In genomic region chr17:77394540-77395295, GRCh38 we compare ENCODE assay signal across 9 cellular contexts.
DNase-seq lines count a peak whose midpoint lies in the region; ATAC-seq and TF ChIP-seq lines count a peak whose summit lies in the region.
"Had no signal": no experiment of that assay in that cellular context is flagged by ENCODE, and none has a peak within 500 bp of the region (broad histone marks: within the 10 kb centered on the region; RNA-seq: fewer than 3 reads in every experiment).

No MANE protein-coding gene starts in this region.

- H3K9me3 ChIP-seq in duodenal mucosa (ENCODE audit: control insufficient read depth in 1 of 2, low read length in 2 of 2): no peaks in the 10 kb centered on the region
- H3K9me3 ChIP-seq in mucosa of descending colon: no peaks in the 10 kb centered on the region
- no peaks in the 10 kb centered on the region for H3K9me3 ChIP-seq in upper lobe of left lung

- ATAC-seq in activated CD8-positive, alpha-beta T cell treated with anti-CD3 and anti-CD28 coated beads, Interleukin-2, amount 10 ng/mL, durations not matched to agents 7 days and 5 days: no peak
- ATAC-seq in activated CD8-positive, alpha-beta T cell treated with anti-CD3 and anti-CD28 coated beads for 36 hours: no peak
- ATAC-seq in mucosa of descending colon: peak; percentile 65
- peak in 1 of 2 donors; percentile 38 for ATAC-seq in upper lobe of left lung (ENCODE audit: low FRiP score in 2 of 2)
- ATAC-seq in GM19324 (IDR thresholded peaks at IDR 0.05; ENCODE audit: low FRiP score, unreplicated experiment): no peak

- H3K27ac ChIP-seq in duodenal mucosa (ENCODE audit: low read depth, low read length): peak overlapping the region; percentile 73
- H3K27ac ChIP-seq in upper lobe of left lung: peak overlapping the region; percentile 5 to 60 (median 35)
- H3K27ac ChIP-seq: PC-9 had no signal

- H3K9ac ChIP-seq in duodenal mucosa (ENCODE audit: low read depth in 1 of 2, low read length in 2 of 2): peak overlapping the region in 1 of 2 donors; percentile 4

- TF ChIP-seq POLR2A in upper lobe of left lung (IDR thresholded peaks at IDR 0.05): no peak

- CTCF ChIA-PET in activated CD8-positive, alpha-beta T cell treated with anti-CD3 and anti-CD28 coated beads, Interleukin-2, amount 10 ng/mL, durations not matched to agents 7 days and 5 days (lab: Charles Lee): no interaction called here
- CTCF ChIA-PET in activated CD8-positive, alpha-beta T cell treated with anti-CD3 and anti-CD28 coated beads for 36 hours (lab: Charles Lee): interaction anchor here (1.4 kb wide), 1 partner anchor 50 kb away, joined by 3 read pairs; no protein-coding TSS in a partner anchor

- H3K4me1 ChIP-seq in duodenal mucosa (ENCODE audit: control insufficient read depth in 1 of 2, insufficient read depth in 2 of 2, low read length in 2 of 2) (peaks cover 45 to 58% of the 10 kb centered on the region in 2 donors), mucosa of descending colon (ENCODE audit: low read depth) (peaks cover 47% of the 10 kb centered on the region), upper lobe of left lung (peaks cover 49 to 56% (median 51%) of the 10 kb centered on the region in 4 donors)

- TF ChIP-seq CTCF in activated CD8-positive, alpha-beta T cell treated with anti-CD3 and anti-CD28 coated beads for 36 hours (IDR thresholded peaks at IDR 0.05): no peak
- TF ChIP-seq CTCF in mucosa of descending colon (IDR thresholded peaks at IDR 0.05): no peak
- no peak for TF ChIP-seq CTCF in upper lobe of left lung (IDR thresholded peaks at IDR 0.05)

- intact Hi-C loops in activated CD8-positive, alpha-beta T cell treated with anti-CD3 and anti-CD28 coated beads for 36 hours (cut with micrococcal nuclease): no loop called here
- intact Hi-C loops in mucosa of descending colon (cut with DNase I, micrococcal nuclease): no loop called here

- no peak for DNase-seq in activated CD8-positive, alpha-beta T cell treated with anti-CD3 and anti-CD28 coated beads, Interleukin-2, amount 10 ng/mL, durations not matched to agents 7 days and 5 days
- no peak for DNase-seq in activated CD8-positive, alpha-beta T cell treated with anti-CD3 and anti-CD28 coated beads for 36 hours
- DNase-seq in mucosa of descending colon: peak in 2 of 3 donors; percentile 56 to 67
- DNase-seq in upper lobe of left lung: peak in 1 of 2 donors; percentile 59
- DNase-seq in NCI-H446 (lab: John Stamatoyannopoulos, UW): no peak
- DNase-seq in NCI-H1092 treated with DMSO at 0.1 percent for 48 hours (lab: John Stamatoyannopoulos, UW): no peak

- H3K4me3 ChIP-seq in duodenal mucosa (ENCODE audit: low read depth in 1 of 2, low read length in 2 of 2): peak overlapping the region in 1 of 2 donors; percentile 2
- no peak overlapping the region for H3K4me3 ChIP-seq in mucosa of descending colon
- no peak overlapping the region for H3K4me3 ChIP-seq in upper lobe of left lung
- H3K4me3 ChIP-seq: PC-9 had no signal

- H3K36me3 Mint-ChIP-seq in activated CD8-positive, alpha-beta T cell treated with anti-CD3 and anti-CD28 coated beads, Interleukin-2, amount 10 ng/mL, durations not matched to agents 7 days and 5 days (ENCODE audit: low read depth): peaks cover 59% of the 10 kb centered on the region
- H3K36me3 Mint-ChIP-seq in activated CD8-positive, alpha-beta T cell treated with anti-CD3 and anti-CD28 coated beads for 36 hours (ENCODE audit: low read depth): peaks cover 7% of the 10 kb centered on the region

- POLR2A ChIA-PET in activated CD8-positive, alpha-beta T cell treated with anti-CD3 and anti-CD28 coated beads, Interleukin-2, amount 10 ng/mL, durations not matched to agents 7 days and 5 days (lab: Charles Lee): no interaction called here
- POLR2A ChIA-PET in activated CD8-positive, alpha-beta T cell treated with anti-CD3 and anti-CD28 coated beads for 36 hours (lab: Charles Lee): interaction anchor here (1.0 to 2.0 kb wide), 3 partner anchors 11 to 97 kb away, joined by 3 to 7 read pairs (median 4); no protein-coding TSS in a partner anchor

- peak overlapping the region; percentile 8 for H3K4me3 Mint-ChIP-seq in activated CD8-positive, alpha-beta T cell treated with anti-CD3 and anti-CD28 coated beads, Interleukin-2, amount 10 ng/mL, durations not matched to agents 7 days and 5 days
- no peak overlapping the region for H3K4me3 Mint-ChIP-seq in activated CD8-positive, alpha-beta T cell treated with anti-CD3 and anti-CD28 coated beads for 36 hours

- no peaks in the 10 kb centered on the region for H3K27me3 Mint-ChIP-seq in activated CD8-positive, alpha-beta T cell treated with anti-CD3 and anti-CD28 coated beads, Interleukin-2, amount 10 ng/mL, durations not matched to agents 7 days and 5 days (ENCODE audit: low read depth)
- H3K27me3 Mint-ChIP-seq in activated CD8-positive, alpha-beta T cell treated with anti-CD3 and anti-CD28 coated beads for 36 hours: no peaks in the 10 kb centered on the region

- TF ChIP-seq EP300 in upper lobe of left lung (IDR thresholded peaks at IDR 0.05): no peak

- no peaks in the 10 kb centered on the region for H3K9me3 Mint-ChIP-seq in activated CD8-positive, alpha-beta T cell treated with anti-CD3 and anti-CD28 coated beads, Interleukin-2, amount 10 ng/mL, durations not matched to agents 7 days and 5 days (ENCODE audit: insufficient read depth)
- H3K9me3 Mint-ChIP-seq in activated CD8-positive, alpha-beta T cell treated with anti-CD3 and anti-CD28 coated beads for 36 hours: no peaks in the 10 kb centered on the region

- no peaks in the 10 kb centered on the region for H3K27me3 ChIP-seq in duodenal mucosa (ENCODE audit: control insufficient read depth in 1 of 2, insufficient read depth in 2 of 2, low read length in 2 of 2)
- no peaks in the 10 kb centered on the region for H3K27me3 ChIP-seq in upper lobe of left lung

- H3K36me3 ChIP-seq in duodenal mucosa (ENCODE audit: control insufficient read depth in 1 of 2, insufficient read depth in 2 of 2, low read length in 2 of 2) (peaks cover 2 to 5% of the 10 kb centered on the region in 2 donors), mucosa of descending colon (ENCODE audit: low read depth) (no peaks in the 10 kb centered on the region), upper lobe of left lung (no peaks in the 10 kb centered on the region)

- peaks cover 90% of the 10 kb centered on the region for H3K4me1 Mint-ChIP-seq in activated CD8-positive, alpha-beta T cell treated with anti-CD3 and anti-CD28 coated beads, Interleukin-2, amount 10 ng/mL, durations not matched to agents 7 days and 5 days (ENCODE audit: low read depth)
- peaks cover 63% of the 10 kb centered on the region for H3K4me1 Mint-ChIP-seq in activated CD8-positive, alpha-beta T cell treated with anti-CD3 and anti-CD28 coated beads for 36 hours (ENCODE audit: low read depth)

- peak overlapping the region; percentile 57 for H3K27ac Mint-ChIP-seq in activated CD8-positive, alpha-beta T cell treated with anti-CD3 and anti-CD28 coated beads, Interleukin-2, amount 10 ng/mL, durations not matched to agents 7 days and 5 days
- H3K27ac Mint-ChIP-seq in activated CD8-positive, alpha-beta T cell treated with anti-CD3 and anti-CD28 coated beads for 36 hours: no peak overlapping the region

- WGBS in upper lobe of left lung, 2 donors: 64 to 89% methylated on average over 7 to 15 of the region's 15 CpGs

Comparison
In these comparisons a context has a peak if more than half of its experiments do, and no peak if none do; other contexts are left out.
1. DNase-seq: peak in mucosa of descending colon (2 of 3); none in activated CD8-positive, alpha-beta T cell treated with anti-CD3 and anti-CD28 coated beads, Interleukin-2, amount 10 ng/mL, durations not matched to agents 7 days and 5 days (single experiment), activated CD8-positive, alpha-beta T cell treated with anti-CD3 and anti-CD28 coated beads for 36 hours (single experiment), NCI-H446 (0 of 2) and NCI-H1092 treated with DMSO at 0.1 percent for 48 hours (single experiment).